ENCODE assay signal across 32 cellular contexts in genomic region chr11:94111241-94111640, GRCh38.
"Had no signal": no experiment of that assay in that cellular context is flagged by ENCODE, and none has a peak within 500 bp of the region (broad histone marks: within the 10 kb centered on the region; RNA-seq: fewer than 3 reads in every experiment).

No MANE protein-coding gene starts in this region.

- H3K9me3 Mint-ChIP-seq: activated naive CD4-positive, alpha-beta T cell treated with anti-CD3 and anti-CD28 coated beads, Interleukin-2, amount 10 ng/mL, durations not matched to agents 7 days and 5 days had no signal

- H3K27ac ChIP-seq: SJCRH30, SK-N-MC, WERI-Rb-1 had no signal

- H3K9me3 ChIP-seq: SJCRH30 had no signal

- H3K4me1 ChIP-seq: SJCRH30 had no signal

- FAIRE-seq: bronchial epithelial cell had no signal

- H3K27me3 ChIP-seq: SJCRH30 had no signal

- DNase-seq: activated CD4-positive, alpha-beta memory T cell treated with anti-CD3 and anti-CD28 coated beads, Interleukin-2, amount 10 ng/mL, durations not matched to agents 7 days and 5 days; activated CD4-positive, alpha-beta T cell treated with anti-CD3 and anti-CD28 coated beads for 1 hour; activated CD4-positive, alpha-beta T cell treated with anti-CD3 and anti-CD28 coated beads for 48 hours; activated CD4-positive, CD25-positive, alpha-beta regulatory T cell; activated CD8-positive, alpha-beta memory T cell treated with anti-CD3 and anti-CD28 coated beads for 24 hours; activated CD8-positive, alpha-beta memory T cell treated with anti-CD3 and anti-CD28 coated beads, Interleukin-2, amount 10 ng/mL, durations not matched to agents 7 days and 5 days; activated CD8-positive, alpha-beta memory T cell treated with anti-CD3 and anti-CD28 coated beads, Interleukin-2, amount 50 U/mL, for 48 hours; activated effector memory CD4-positive, alpha-beta T cell treated with Interleukin-2 at 50 U/mL for 16 hours; activated naive CD4-positive, alpha-beta T cell treated with anti-CD3 and anti-CD28 coated beads, Interleukin-2, amount 10 ng/mL, durations not matched to agents 7 days and 5 days; activated naive CD8-positive, alpha-beta T cell treated with anti-CD3 and anti-CD28 coated beads, Interleukin-2, amount 50 U/mL, for 24 hours; activated T-cell treated with anti-CD3 and anti-CD28 coated beads, Interleukin-2, amount 50 U/mL, for 48 hours; anterior cingulate cortex; caudate nucleus; KG1; MM.1S; MV-4-11; NCI-H1092 treated with DMSO at 0.1 percent for 48 hours; NCI-H1417; NCI-H146; NCI-H187; NCI-H2029 treated with DMSO at 0.1 percent for 48 hours; NCI-H2107; NCI-H345; NCI-H524 treated with DMSO at 0.1 percent for 48 hours; SHP77; SJCRH30; T1000 had no signal

- H3K36me3 Mint-ChIP-seq: activated CD8-positive, alpha-beta memory T cell treated with anti-CD3 and anti-CD28 coated beads, Interleukin-2, amount 10 ng/mL, durations not matched to agents 7 days and 5 days; activated naive CD4-positive, alpha-beta T cell treated with anti-CD3 and anti-CD28 coated beads, Interleukin-2, amount 10 ng/mL, durations not matched to agents 7 days and 5 days; brain had no signal

- H3K4me3 ChIP-seq: SJCRH30, SK-N-MC had no signal

- H3K4me1 Mint-ChIP-seq: activated CD4-positive, alpha-beta memory T cell treated with anti-CD3 and anti-CD28 coated beads, Interleukin-2, amount 10 ng/mL, durations not matched to agents 7 days and 5 days; activated CD8-positive, alpha-beta memory T cell treated with anti-CD3 and anti-CD28 coated beads, Interleukin-2, amount 10 ng/mL, durations not matched to agents 7 days and 5 days; activated naive CD4-positive, alpha-beta T cell treated with anti-CD3 and anti-CD28 coated beads, Interleukin-2, amount 10 ng/mL, durations not matched to agents 7 days and 5 days; activated naive CD8-positive, alpha-beta T cell treated with anti-CD3 and anti-CD28 coated beads, Interleukin-2, amount 50 U/mL, for 24 hours had no signal

- H3K4me3 Mint-ChIP-seq: activated CD4-positive, alpha-beta memory T cell treated with anti-CD3 and anti-CD28 coated beads, Interleukin-2, amount 10 ng/mL, durations not matched to agents 7 days and 5 days; activated CD8-positive, alpha-beta memory T cell treated with anti-CD3 and anti-CD28 coated beads, Interleukin-2, amount 10 ng/mL, durations not matched to agents 7 days and 5 days; activated naive CD4-positive, alpha-beta T cell treated with anti-CD3 and anti-CD28 coated beads, Interleukin-2, amount 10 ng/mL, durations not matched to agents 7 days and 5 days; activated naive CD8-positive, alpha-beta T cell; activated naive CD8-positive, alpha-beta T cell treated with anti-CD3 and anti-CD28 coated beads, Interleukin-2, amount 50 U/mL, for 24 hours; brain had no signal

- H3K27ac Mint-ChIP-seq: activated CD4-positive, alpha-beta memory T cell treated with anti-CD3 and anti-CD28 coated beads, Interleukin-2, amount 10 ng/mL, durations not matched to agents 7 days and 5 days; activated CD8-positive, alpha-beta memory T cell treated with anti-CD3 and anti-CD28 coated beads, Interleukin-2, amount 10 ng/mL, durations not matched to agents 7 days and 5 days; activated naive CD4-positive, alpha-beta T cell treated with anti-CD3 and anti-CD28 coated beads, Interleukin-2, amount 10 ng/mL, durations not matched to agents 7 days and 5 days; activated naive CD8-positive, alpha-beta T cell; activated naive CD8-positive, alpha-beta T cell treated with anti-CD3 and anti-CD28 coated beads, Interleukin-2, amount 50 U/mL, for 24 hours; brain had no signal

- H3K36me3 ChIP-seq: SJCRH30, WERI-Rb-1 had no signal
